Comparison of ENCODE assay signal across 12 cellular contexts in the genomic region with DNA sequence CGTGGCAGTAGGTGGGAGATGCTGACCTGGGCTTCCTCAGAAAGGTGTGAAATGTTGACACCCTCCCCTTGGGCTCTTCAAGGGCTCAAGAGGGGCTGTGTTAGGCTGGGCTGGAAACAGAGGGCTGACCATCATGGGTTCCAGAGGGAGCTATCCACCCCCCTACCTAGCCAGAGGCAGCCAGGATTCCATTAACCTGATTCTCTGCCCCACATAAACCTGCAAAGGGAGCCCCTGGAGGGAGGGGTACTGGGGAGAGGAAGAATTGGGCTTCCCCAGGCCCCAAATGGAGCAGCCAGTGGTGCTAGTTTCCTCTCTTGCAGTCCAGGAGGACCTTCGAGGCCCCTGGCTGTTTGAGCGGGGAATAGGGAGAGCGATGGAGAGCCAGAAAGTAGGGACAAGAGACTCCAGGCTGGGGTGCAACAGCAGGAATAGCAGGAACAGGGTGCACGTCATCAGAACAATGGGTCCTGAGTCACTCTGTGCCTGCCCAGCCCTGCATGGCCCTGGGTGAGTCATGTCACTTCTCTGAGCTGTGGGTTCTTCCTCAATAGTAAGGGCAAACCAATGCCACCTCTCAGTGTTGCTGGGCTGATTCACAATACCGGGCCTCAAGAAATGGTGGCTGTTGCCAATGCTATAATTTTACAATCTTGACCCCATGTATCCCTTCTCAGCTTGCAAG.
DNase-seq lines count a peak whose midpoint lies in the region; ATAC-seq, FAIRE-seq and TF ChIP-seq lines count a peak whose summit lies in the region.
"Had no signal": no experiment of that assay in that cellular context is flagged by ENCODE, and none has a peak within 500 bp of the region (broad histone marks: within the 10 kb centered on the region; RNA-seq: fewer than 3 reads in every experiment).

No MANE protein-coding gene starts in this region.

- no peak overlapping the region for H3K9ac ChIP-seq in HepG2 (ENCODE audit: insufficient read depth, low read depth, low read length)

- TF ChIP-seq EP300 in HepG2 (IDR thresholded peaks at IDR 0.05; ENCODE audit: low read depth in 2 of 2, low read length in 2 of 2) (no peak), HepG2 (CRISPR knock-in tag; IDR thresholded peaks at IDR 0.05; ENCODE audit: borderline replicate concordance) (no peak)

- H3K4me2 ChIP-seq in HepG2 (ENCODE audit: low read depth, low read length) = no peak overlapping the region

- H3K9me3 ChIP-seq in HepG2 (ENCODE audit: low read length) = no peaks in the 10 kb centered on the region
- H3K9me3 ChIP-seq: breast epithelium had no signal

- 57% methylated on average over 5 of the region's 6 CpGs for WGBS in HepG2 (ENCODE audit: low lambda C conversion rate)

- intact Hi-C loops in HepG2 (cut with micrococcal nuclease; ENCODE audit: unreplicated experiment) = no loop called here
- intact Hi-C loops in sciatic nerve (cut with DNase I) = no loop called here

- H3K36me3 ChIP-seq in HepG2 (replicated peaks in 1 of 2; ENCODE audit: control insufficient read depth in 1 of 2, insufficient read depth in 2 of 2, low read length in 2 of 2) = no peaks in the 10 kb centered on the region
- H3K36me3 ChIP-seq: breast epithelium had no signal

- H4K20me1 ChIP-seq in HepG2 (ENCODE audit: insufficient read depth, low read length) = no peaks in the 10 kb centered on the region

- TF ChIP-seq CTCF in HL-60 (IDR thresholded peaks at IDR 0.05; ENCODE audit: insufficient read depth, low read length) (no peak), HepG2 (CRISPR knock-in tag; IDR thresholded peaks at IDR 0.05) (no peak)

- DNase-seq in ACHN = peak; percentile 91
- DNase-seq in HL-60 (ENCODE audit: low read depth in 1 of 2, low spot score in 1 of 2) = peak; percentile 9 to 20
- peak; percentile 35 for DNase-seq in amniotic stem cell (lab: John Stamatoyannopoulos, UW)
- peak; percentile 5 for DNase-seq in HepG2 (ENCODE audit: low spot score)
- DNase-seq in sciatic nerve (ENCODE audit: low spot score) = no peak
- no peak for DNase-seq in NCI-H1417 (lab: John Stamatoyannopoulos, UW)
- no peak for DNase-seq in globus pallidus (ENCODE audit: low spot score)
- DNase-seq: naive B cell, SHP77 had no signal

- no TSS peak for BruUV-seq in HepG2 (replicated peaks; lab: Mats Ljungman, UMichigan)

- no peak overlapping the region for H2AFZ ChIP-seq in HepG2 (ENCODE audit: low read length)

- no peak for TF ChIP-seq POLR2A in HepG2 (IDR thresholded peaks at IDR 0.05; ENCODE audit: insufficient read depth in 1 of 2, low read depth in 2 of 2, low read length in 2 of 2)

- H3K4me3 ChIP-seq in HL-60 (replicated peaks; ENCODE audit: insufficient read depth, low read length) (no peak overlapping the region), HepG2 (replicated peaks in 1 of 3; ENCODE audit: insufficient read depth in 1 of 3, low read depth in 2 of 3, low read length in 3 of 3) (no peak overlapping the region)
- H3K4me3 ChIP-seq: breast epithelium had no signal

- H3K4me1 ChIP-seq in HepG2 (ENCODE audit: insufficient read depth, low read length) = 0 out of 2 replicates have a peak, but pooled peaks cover 6% of the 10 kb centered on the region

- no peaks in the 10 kb centered on the region for H3K79me2 ChIP-seq in HepG2 (ENCODE audit: insufficient read depth, low read length)

- ATAC-seq in HepG2 (peak; percentile 57; the same call in 2 of the 3 replicates), sciatic nerve (no peak), GM21423 (IDR thresholded peaks at IDR 0.05; ENCODE audit: unreplicated experiment) (no peak)
- ATAC-seq: stimulated activated memory B cell treated with anti-CD40 and anti-IgM and Interleukin-4, amounts not matched to agents 10 μg/mL and 1 μg/mL and 100 μg/mL, for 72 hours had no signal

- in situ Hi-C loops in ACHN (cut with HindIII; ENCODE audit: low pct_ligation_motif_present, low pct_unique_long_range_greater_than_20kb, low sequenced_read_pairs) = no loop called here
- in situ Hi-C loops in HepG2 (cut with HindIII; ENCODE audit: extremely low pct_ligation_motif_present, low pct_unique_long_range_greater_than_20kb) = no loop called here

- CTCF ChIA-PET in HepG2 (lab: Yijun Ruan, JAX; ENCODE audit: low intra/inter-chr PET ratio, low total read pairs) = no interaction called here

- no peak for FAIRE-seq in HepG2 (lab: Jason Lieb, UNC)

- POLR2A ChIA-PET in HepG2 (lab: Yijun Ruan, JAX) = no interaction called here

- H3K27me3 ChIP-seq in HL-60 (ENCODE audit: insufficient read depth, poor library complexity, severe bottlenecking) = peaks cover 3% of the 10 kb centered on the region
- H3K27me3 ChIP-seq in HepG2 (ENCODE audit: control insufficient read depth in 1 of 2, insufficient read depth in 2 of 2, low read length in 2 of 2) = peaks cover 0 to 9% of the 10 kb centered on the region in 2 experiments; a peak in 1 of 5 replicates
- H3K27me3 ChIP-seq: breast epithelium had no signal

- TF ChIP-seq RAD21 in HepG2 (CRISPR knock-in tag; IDR thresholded peaks at IDR 0.05) = no peak

- no peak overlapping the region for H3K27ac ChIP-seq in HL-60 (replicated peaks)
- no peak overlapping the region for H3K27ac ChIP-seq in HepG2 (ENCODE audit: extremely low read length, insufficient read depth, low read length)
- H3K27ac ChIP-seq: breast epithelium had no signal

TF ChIP-seq in HepG2, 621 proteins besides CTCF, POLR2A, EP300 and RAD21:
- TF ChIP-seq FOSL2 (CRISPR knock-in tag; IDR thresholded peaks at IDR 0.05) (peak; percentile 46; the same call in 1 of the 2 replicates), CREB1 (IDR thresholded peaks at IDR 0.05) (0 out of 2 replicates have a peak, but pooled peaks have one; percentile 43), CREB1 (CRISPR knock-in tag; IDR thresholded peaks at IDR 0.05) (no peak), SAFB2 (CRISPR knock-in tag; IDR thresholded peaks at IDR 0.05; ENCODE audit: borderline replicate concordance, low read depth) (no peak)

Comparison
In these comparisons a context has a peak if more than half of its experiments do, and no peak if none do; other contexts are left out.
1. DNase-seq: peak in ACHN (single experiment), HL-60 (2 of 2), amniotic stem cell (single experiment) and HepG2 (single experiment); none in sciatic nerve (single experiment), NCI-H1417 (0 of 3) and globus pallidus (single experiment).